8 cellular contexts compared by ENCODE assay signal in genomic region chr14:103519043-103519836, GRCh38. TPM values are rescaled to one million over a fixed set of nuclear protein-coding genes. Genes with fewer than 3 reads are reported as not detected.
DNase-seq lines count a peak whose midpoint lies in the region; ATAC-seq and TF ChIP-seq lines count a peak whose summit lies in the region.

No MANE protein-coding gene starts in this region.

- H3K36me3 ChIP-seq in hepatocyte (replicated peaks; ENCODE audit: insufficient read depth, low read depth) (no peaks in the 10 kb centered on the region), tibial artery (peaks cover 4 to 7% (median 5%) of the 10 kb centered on the region in 3 donors)

- H3K27me3 Mint-ChIP-seq in activated T-cell treated with anti-CD3 and anti-CD28 coated beads, Interleukin-2, amount 50 U/mL, for 4 hours (ENCODE audit: low read depth), result peaks cover 8% of the 10 kb centered on the region

- H2AFZ ChIP-seq in hepatocyte, result no peak overlapping the region

- peaks cover 6% of the 10 kb centered on the region for H3K4me1 Mint-ChIP-seq in activated T-cell treated with anti-CD3 and anti-CD28 coated beads, Interleukin-2, amount 50 U/mL, for 4 hours (ENCODE audit: low read depth)

- H3K36me3 Mint-ChIP-seq in activated T-cell treated with anti-CD3 and anti-CD28 coated beads, Interleukin-2, amount 50 U/mL, for 4 hours (ENCODE audit: insufficient read depth), result no peaks in the 10 kb centered on the region

- H3K4me1 ChIP-seq in hepatocyte (ENCODE audit: insufficient read depth) (peaks cover 40% of the 10 kb centered on the region), tibial artery (peaks cover 0 to 57% (median 47%) of the 10 kb centered on the region in 4 donors)

- 71% methylated on average over 12 of the region's 13 CpGs for WGBS in hepatocyte (ENCODE audit: low lambda C conversion rate, missing lambda C conversion rate)

- peaks cover 25% of the 10 kb centered on the region for H3K79me2 ChIP-seq in hepatocyte

- intact Hi-C loops in tibial artery (cut with DNase I; ENCODE audit: low total_unique reads), result loop anchor here (2.0 kb wide), 1 partner anchor 28 kb away; no protein-coding TSS in a partner anchor

- peaks cover 4% of the 10 kb centered on the region for H3K27me3 ChIP-seq in hepatocyte
- H3K27me3 ChIP-seq in tibial artery, result no peaks in the 10 kb centered on the region

- H4K20me1 ChIP-seq in hepatocyte (ENCODE audit: insufficient read depth, poor library complexity, severe bottlenecking), result peaks cover 27% of the 10 kb centered on the region

- H3K9me3 ChIP-seq in hepatocyte (ENCODE audit: low read depth) (no peaks in the 10 kb centered on the region), tibial artery (no peaks in the 10 kb centered on the region)

- TF ChIP-seq POLR2A in GM18505 (IDR thresholded peaks at IDR 0.05; ENCODE audit: borderline replicate concordance, extremely low read depth, insufficient read depth, insufficient read length), result no peak

- H3K27ac ChIP-seq in hepatocyte, result peak overlapping the region; percentile 90
- peak overlapping the region; percentile 84 to 90 for H3K27ac ChIP-seq in tibial artery

- TF ChIP-seq CTCF in hepatocyte (IDR thresholded peaks at IDR 0.05; ENCODE audit: poor library complexity) (no peak), tibial artery (IDR thresholded peaks at IDR 0.05) (no peak)

- no peaks in the 10 kb centered on the region for H3K9me2 ChIP-seq in hepatocyte (replicated peaks; ENCODE audit: insufficient read depth)

- DNase-seq in activated T-cell treated with anti-CD3 and anti-CD28 coated beads, Interleukin-2, amount 50 U/mL, for 4 hours, result no peak
- no peak for DNase-seq in activated T-cell treated with anti-CD3 and anti-CD28 coated beads, Interleukin-2, amount 50 U/mL, for 1 hour
- DNase-seq in UCSD-AML1 (lab: John Stamatoyannopoulos, UW; ENCODE audit: unreplicated experiment), result peak; percentile 80
- peak; percentile 39 for DNase-seq in hepatocyte (ENCODE audit: low spot score)
- DNase-seq in tibial artery, result peak in 1 of 2 donors; percentile 88
- no peak for DNase-seq in ureter (ENCODE audit: low spot score)

- no peak for ATAC-seq in activated T-cell treated with anti-CD3 and anti-CD28 coated beads, Interleukin-2, amount 50 U/mL, for 4 hours
- ATAC-seq in GM18505 (IDR thresholded peaks at IDR 0.05; ENCODE audit: unreplicated experiment) (no peak), GM21717 (IDR thresholded peaks at IDR 0.05; ENCODE audit: unreplicated experiment) (no peak)

- H3K4me3 ChIP-seq in hepatocyte (no peak overlapping the region), tibial artery (no peak overlapping the region)

- H3K4me3 Mint-ChIP-seq in activated T-cell treated with anti-CD3 and anti-CD28 coated beads, Interleukin-2, amount 50 U/mL, for 4 hours, result peak overlapping the region; percentile 59

- no peaks in the 10 kb centered on the region for H3K9me3 Mint-ChIP-seq in activated T-cell treated with anti-CD3 and anti-CD28 coated beads, Interleukin-2, amount 50 U/mL, for 4 hours

- H3K4me2 ChIP-seq in hepatocyte, result peak overlapping the region; percentile 100

RNA-seq across cellular contexts. Expression of gene CKB, which starts 3.4 kb away (rescaled TPM):
- 1 to 10 TPM; 4.1 to 7.6 (median 6.7) TPM for total RNA-seq in activated T-cell treated with anti-CD3 and anti-CD28 coated beads, Interleukin-2, amount 50 U/mL, for 4 hours
- total RNA-seq in hepatocyte (523 and 682 TPM in 2 replicates), ureter (310 TPM)
- 2,788 and 2,829 TPM in 2 replicates for polyA plus RNA-seq in hepatocyte

RNA-seq across cellular contexts. Expression of gene TRMT61A, which starts 9.8 kb away (rescaled TPM):
- 10 to 100 TPM; 53.0 to 62.2 (median 61.5) TPM for total RNA-seq in activated T-cell treated with anti-CD3 and anti-CD28 coated beads, Interleukin-2, amount 50 U/mL, for 4 hours
- 8.2 and 8.9 TPM in 2 replicates for total RNA-seq in hepatocyte
- polyA plus RNA-seq in hepatocyte, result 13.2 and 15.0 TPM in 2 replicates
- 22.4 TPM for total RNA-seq in ureter

RNA-seq across cellular contexts. Expression of gene BAG5, which starts 43.2 kb away (rescaled TPM):
- total RNA-seq in activated T-cell treated with anti-CD3 and anti-CD28 coated beads, Interleukin-2, amount 50 U/mL, for 4 hours, result 10 to 100 TPM; 31.4 to 35.6 (median 32.2) TPM
- total RNA-seq in hepatocyte (25.8 and 27.4 TPM in 2 replicates), ureter (36.8 TPM)
- polyA plus RNA-seq in hepatocyte, result 11.7 and 13.9 TPM in 2 replicates

RNA-seq across cellular contexts. Expression of gene COA8, which starts 43.5 kb away (rescaled TPM):
- total RNA-seq in activated T-cell treated with anti-CD3 and anti-CD28 coated beads, Interleukin-2, amount 50 U/mL, for 4 hours, result 10 to 100 TPM; 42.0 to 53.2 (median 49.2) TPM
- 58.7 and 59.1 TPM in 2 replicates for total RNA-seq in hepatocyte
- polyA plus RNA-seq in hepatocyte, result 68.2 and 71.5 TPM in 2 replicates
- total RNA-seq in ureter, result 37.3 TPM

Comparison
In these comparisons a context has a peak if more than half of its experiments do, and no peak if none do; other contexts are left out.
1. DNase-seq: peak in UCSD-AML1 (single experiment) and hepatocyte (single experiment); none in activated T-cell treated with anti-CD3 and anti-CD28 coated beads, Interleukin-2, amount 50 U/mL, for 4 hours (single experiment), activated T-cell treated with anti-CD3 and anti-CD28 coated beads, Interleukin-2, amount 50 U/mL, for 1 hour (single experiment) and ureter (single experiment).
2. RNA of gene CKB, which starts 3.4 kb away (total RNA-seq): 523 to 682 TPM in hepatocyte and 310 TPM in ureter (single experiment); 4.1 to 7.6 TPM in activated T-cell treated with anti-CD3 and anti-CD28 coated beads, Interleukin-2, amount 50 U/mL, for 4 hours; every median in the first group is over 10 times any median in the second.